Comparison of ENCODE assay signal across 29 cellular contexts in the genomic region with DNA sequence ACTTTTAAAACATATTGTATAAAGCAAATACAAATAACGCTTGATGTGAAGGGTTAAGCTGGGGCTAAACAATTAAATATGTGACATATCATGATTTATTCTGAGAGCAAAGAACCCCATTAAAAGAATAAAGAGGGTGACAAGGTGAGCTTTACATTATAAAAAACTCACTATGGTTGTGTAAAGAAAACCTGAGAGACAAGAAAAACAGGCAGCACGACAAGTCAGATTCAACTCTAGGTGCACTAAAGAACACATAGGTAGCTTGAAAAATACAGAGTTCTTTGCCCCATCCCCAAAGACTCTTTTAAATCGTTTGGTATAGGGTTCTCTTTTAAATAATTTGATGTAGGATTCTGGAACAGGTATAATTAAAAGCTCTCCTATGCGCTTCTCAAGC.
"Had no signal": no experiment of that assay in that cellular context is flagged by ENCODE, and none has a peak within 500 bp of the region (broad histone marks: within the 10 kb centered on the region; RNA-seq: fewer than 3 reads in every experiment).

No MANE protein-coding gene starts in this region.

- H3K4me1 Mint-ChIP-seq: immature natural killer cell; naive B cell; natural killer cell; neural progenitor cell; stimulated activated memory B cell treated with anti-CD40 and anti-IgM and Interleukin-4, amounts not matched to agents 10 μg/mL and 1 μg/mL and 100 μg/mL, for 72 hours; stimulated activated naive CD8-positive, alpha-beta T cell treated with anti-CD3 and anti-CD28 coated beads, Interleukin-15, amount 100 ng/mL, for 72 hours had no signal

- H3K27ac Mint-ChIP-seq: immature natural killer cell; mesothelial cell of epicardium; naive B cell; natural killer cell; nephron progenitor cell; neural progenitor cell; stimulated activated memory B cell treated with anti-CD40 and anti-IgM and Interleukin-4, amounts not matched to agents 10 μg/mL and 1 μg/mL and 100 μg/mL, for 72 hours; stimulated activated naive CD8-positive, alpha-beta T cell treated with anti-CD3 and anti-CD28 coated beads, Interleukin-15, amount 100 ng/mL, for 72 hours had no signal

- DNase-seq: hypothalamus; immature natural killer cell; kidney; left colon; left lung; lower lobe of right lung; mammary epithelial cell; mesenchymal stem cell; naive B cell; natural killer cell; nephron progenitor cell; occipital lobe; psoas muscle; right lobe of liver; stimulated activated CD4-positive, alpha-beta T cell treated with anti-CD3 and anti-CD28 coated beads, Interleukin-1b, Interleukin-23, amount 100 ng/mL, for 48 hours; stimulated activated CD4-positive, alpha-beta T cell treated with anti-CD3 and anti-CD28 coated beads, Interleukin-2, amount 100 ng/mL, for 48 hours; stimulated activated CD4-positive, alpha-beta T cell treated with anti-CD3 and anti-CD28 coated beads, Interleukin-4, amount 100 ng/mL, for 4 hours; stimulated activated CD8-positive, alpha-beta memory T cell treated with anti-CD3 and anti-CD28 coated beads, Interleukin-4, amount 100 ng/mL, for 48 hours; stimulated activated naive CD4-positive, alpha-beta T cell treated with Interleukin-2 at 50 U/mL for 16 hours; stimulated activated naive CD8-positive, alpha-beta T cell treated with anti-CD3 and anti-CD28 coated beads, Interleukin-15, amount 100 ng/mL, for 72 hours; substantia nigra; upper lobe of left lung had no signal

- ATAC-seq: left lung; lower lobe of right lung; natural killer cell; psoas muscle; right lobe of liver; stimulated activated memory B cell treated with anti-CD40 and anti-IgM and Interleukin-4, amounts not matched to agents 10 μg/mL and 1 μg/mL and 100 μg/mL, for 72 hours; stimulated activated naive CD8-positive, alpha-beta T cell treated with anti-CD3 and anti-CD28 coated beads, Interleukin-15, amount 100 ng/mL, for 72 hours had no signal

- H3K9me3 Mint-ChIP-seq: mesothelial cell of epicardium, nephron progenitor cell, neural progenitor cell had no signal

- H3K4me3 Mint-ChIP-seq: immature natural killer cell; mesothelial cell of epicardium; naive B cell; natural killer cell; nephron progenitor cell; neural progenitor cell; stimulated activated memory B cell treated with anti-CD40 and anti-IgM and Interleukin-4, amounts not matched to agents 10 μg/mL and 1 μg/mL and 100 μg/mL, for 72 hours; stimulated activated naive CD8-positive, alpha-beta T cell treated with anti-CD3 and anti-CD28 coated beads, Interleukin-15, amount 100 ng/mL, for 72 hours had no signal

- H3K27me3 Mint-ChIP-seq: naive B cell; stimulated activated memory B cell treated with anti-CD40 and anti-IgM and Interleukin-4, amounts not matched to agents 10 μg/mL and 1 μg/mL and 100 μg/mL, for 72 hours; stimulated activated naive CD8-positive, alpha-beta T cell treated with anti-CD3 and anti-CD28 coated beads, Interleukin-15, amount 100 ng/mL, for 72 hours had no signal

- H3K36me3 Mint-ChIP-seq: immature natural killer cell; mesothelial cell of epicardium; naive B cell; natural killer cell; neural progenitor cell; stimulated activated memory B cell treated with anti-CD40 and anti-IgM and Interleukin-4, amounts not matched to agents 10 μg/mL and 1 μg/mL and 100 μg/mL, for 72 hours had no signal

- H3K27ac ChIP-seq: left lung, lower lobe of right lung, neural progenitor cell, neutrophil, parathyroid adenoma, psoas muscle, right lobe of liver, tibial nerve, upper lobe of left lung, vagina had no signal
